ENCODE assay signal across 7 cellular contexts in genomic region chr11:65435330-65435931, GRCh38.
DNase-seq lines count a peak whose midpoint lies in the region; ATAC-seq and TF ChIP-seq lines count a peak whose summit lies in the region.

No MANE protein-coding gene starts in this region.

- peaks cover 45% of the 10 kb centered on the region for H3K79me2 ChIP-seq in OCI-LY1 (ENCODE audit: insufficient read depth, low read length)

- in situ Hi-C loops in astrocyte of the cerebellum (cut with HindIII; ENCODE audit: low sequenced_read_pairs): no loop called here

- no peaks in the 10 kb centered on the region for H3K9me3 ChIP-seq in OCI-LY1 (ENCODE audit: low read length)

- TF ChIP-seq CTCF in OCI-LY1 (IDR thresholded peaks at IDR 0.05; ENCODE audit: low read length): no peak
- no peak for TF ChIP-seq CTCF in astrocyte of the cerebellum (IDR thresholded peaks at IDR 0.05; ENCODE audit: low read depth, low read length, missing control alignments)

- no peak overlapping the region for H3K4me2 ChIP-seq in OCI-LY1 (ENCODE audit: low read length)

- H3K9me2 ChIP-seq in OCI-LY1 (ENCODE audit: low read depth, low read length): no peaks in the 10 kb centered on the region

- H3K4me3 ChIP-seq in OCI-LY1 (ENCODE audit: low read depth, low read length, poor library complexity, severe bottlenecking): no peak overlapping the region
- peak overlapping the region; percentile 6 for H3K4me3 ChIP-seq in astrocyte of the cerebellum (ENCODE audit: low read depth, low read length)

- H3K36me3 ChIP-seq in OCI-LY1 (ENCODE audit: insufficient read depth, low read length): peaks cover 80% of the 10 kb centered on the region

- no peaks in the 10 kb centered on the region; the same call in 1 of the 2 replicates for H4K20me1 ChIP-seq in OCI-LY1 (ENCODE audit: insufficient read depth, low read length)

- DNase-seq in astrocyte of the cerebellum (ENCODE audit: low read depth) (no peak), kidney tubule cell (ENCODE audit: low spot score) (peak; percentile 26), substantia nigra (lab: John Stamatoyannopoulos, UW) (no peak), DMS114 treated with DMSO at 0.1 percent for 48 hours (lab: John Stamatoyannopoulos, UW; ENCODE audit: unreplicated experiment) (no peak), NCI-H2029 treated with DMSO at 0.1 percent for 48 hours (lab: John Stamatoyannopoulos, UW) (no peak)

- H2AFZ ChIP-seq in OCI-LY1 (ENCODE audit: low read length): no peak overlapping the region

- no peak overlapping the region for H3K9ac ChIP-seq in OCI-LY1 (ENCODE audit: low read length)

- no peak for ATAC-seq in GM21723 (IDR thresholded peaks at IDR 0.05; ENCODE audit: unreplicated experiment)

- peaks cover 69% of the 10 kb centered on the region for H3K4me1 ChIP-seq in OCI-LY1 (ENCODE audit: insufficient read depth, low read length, severe bottlenecking)

- H3F3A ChIP-seq in OCI-LY1 (ENCODE audit: insufficient read depth, low read length): no peaks in the 10 kb centered on the region; the same call in 1 of the 2 replicates

- H3K27ac ChIP-seq in OCI-LY1 (ENCODE audit: low read depth, low read length, poor library complexity, severe bottlenecking) (peak overlapping the region; percentile 59), substantia nigra (ENCODE audit: low read depth, low read length, poor library complexity, severe bottlenecking) (peak overlapping the region; percentile 31)

- H3K27me3 ChIP-seq in OCI-LY1 (ENCODE audit: insufficient read depth, low read length): no peaks in the 10 kb centered on the region
